In the genomic region with DNA sequence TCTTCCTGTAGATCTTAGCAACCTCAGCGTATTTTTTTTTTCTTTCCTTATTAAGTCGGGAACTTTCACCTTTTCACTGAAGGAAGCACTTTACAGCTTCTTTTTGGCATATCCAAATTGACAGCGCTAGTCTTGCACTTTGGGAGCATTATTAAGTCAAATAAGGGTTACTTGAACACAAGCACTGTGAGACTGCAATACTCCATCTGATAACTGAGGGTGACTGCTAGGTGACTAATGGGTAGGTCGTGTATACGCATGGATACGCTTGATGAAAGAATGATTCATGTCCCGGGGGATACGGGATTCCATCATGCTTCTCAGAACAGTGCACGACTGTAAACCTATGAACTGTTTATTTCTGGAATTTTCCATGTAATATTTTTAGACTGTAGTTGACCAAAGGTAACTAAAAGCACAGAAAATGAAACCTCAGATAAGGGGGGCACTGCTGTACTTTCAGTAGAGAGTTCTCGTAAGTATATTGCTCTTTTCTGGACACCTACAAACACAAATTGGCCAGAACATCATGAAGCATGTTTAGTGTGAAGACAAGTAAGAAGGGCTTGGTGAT, we compare ENCODE assay signal across 9 cellular contexts.
DNase-seq lines count a peak whose midpoint lies in the region; ATAC-seq, FAIRE-seq and TF ChIP-seq lines count a peak whose summit lies in the region.
"Had no signal": no experiment of that assay in that cellular context is flagged by ENCODE, and none has a peak within 500 bp of the region (broad histone marks: within the 10 kb centered on the region; RNA-seq: fewer than 3 reads in every experiment).

No MANE protein-coding gene starts in this region.

- H3K36me3 Mint-ChIP-seq in CD8-positive, alpha-beta memory T cell, result peaks cover 8 to 14% (median 13%) of the 10 kb centered on the region in 3 donors

- no peaks in the 10 kb centered on the region for H3K36me3 ChIP-seq in CD8-positive, alpha-beta memory T cell (ENCODE audit: insufficient read depth, low read length)

- DNase-seq in CD8-positive, alpha-beta memory T cell, result no peak
- peak; percentile 87 for DNase-seq in NCI-H226
- peak; percentile 87 for DNase-seq in dedifferentiated amniotic fluid mesenchymal stem cell (ENCODE audit: extremely low spot score)
- no peak for DNase-seq in omental fat pad (ENCODE audit: low spot score)
- DNase-seq in NOMO-1 (lab: John Stamatoyannopoulos, UW; ENCODE audit: unreplicated experiment in 2 of 2), result no peak
- DNase-seq in stimulated activated CD4-positive, alpha-beta T cell treated with anti-CD3 and anti-CD28 coated beads, Interleukin-4, amount 100 ng/mL, for 4 hours, result no peak
- no peak for DNase-seq in GM19239 (ENCODE audit: insufficient read length, low spot score)
- DNase-seq: naive thymus-derived CD8-positive, alpha-beta T cell had no signal

- H3K27me3 Mint-ChIP-seq in CD8-positive, alpha-beta memory T cell, result no peaks in the 10 kb centered on the region
- H3K27me3 Mint-ChIP-seq: naive thymus-derived CD8-positive, alpha-beta T cell had no signal

- CTCF ChIA-PET in CD8-positive, alpha-beta memory T cell (lab: Charles Lee), result no interaction called here

- no peak overlapping the region for H3K4me3 Mint-ChIP-seq in CD8-positive, alpha-beta memory T cell
- H3K4me3 Mint-ChIP-seq: naive thymus-derived CD8-positive, alpha-beta T cell had no signal

- H3K27me3 ChIP-seq in CD8-positive, alpha-beta memory T cell (ENCODE audit: insufficient read depth, low read length, poor library complexity, severe bottlenecking), result no peaks in the 10 kb centered on the region

- TF ChIP-seq CTCF in omental fat pad (IDR thresholded peaks at IDR 0.05), result no peak

- H3K27ac Mint-ChIP-seq in CD8-positive, alpha-beta memory T cell, result no peak overlapping the region
- H3K27ac Mint-ChIP-seq: naive thymus-derived CD8-positive, alpha-beta T cell had no signal

- H3K9me3 Mint-ChIP-seq in CD8-positive, alpha-beta memory T cell, result no peaks in the 10 kb centered on the region
- H3K9me3 Mint-ChIP-seq: naive thymus-derived CD8-positive, alpha-beta T cell had no signal

- ATAC-seq in omental fat pad (ENCODE audit: low FRiP score) (peak; percentile 50), GM18909 (IDR thresholded peaks at IDR 0.05; ENCODE audit: poor library complexity, unreplicated experiment) (no peak)
- ATAC-seq: naive thymus-derived CD8-positive, alpha-beta T cell had no signal

- no peaks in the 10 kb centered on the region for H3K4me1 ChIP-seq in CD8-positive, alpha-beta memory T cell (ENCODE audit: insufficient read depth, low read length)

- no peaks in the 10 kb centered on the region for H3K9me3 ChIP-seq in CD8-positive, alpha-beta memory T cell (ENCODE audit: low read length)

- no peaks in the 10 kb centered on the region for H3K4me1 Mint-ChIP-seq in CD8-positive, alpha-beta memory T cell
- H3K4me1 Mint-ChIP-seq: naive thymus-derived CD8-positive, alpha-beta T cell had no signal

- H3K4me3 ChIP-seq in CD8-positive, alpha-beta memory T cell (ENCODE audit: low read length), result no peak overlapping the region

- FAIRE-seq in GM19239 (lab: Jason Lieb, UNC), result no peak

- H3K27ac ChIP-seq in CD8-positive, alpha-beta memory T cell (ENCODE audit: low read depth, low read length), result peak overlapping the region; percentile 35

- POLR2A ChIA-PET in CD8-positive, alpha-beta memory T cell (lab: Charles Lee), result no interaction called here

Comparison
In these comparisons a context has a peak if more than half of its experiments do, and no peak if none do; other contexts are left out.
1. DNase-seq: peak in NCI-H226 (single experiment) and dedifferentiated amniotic fluid mesenchymal stem cell (single experiment); none in CD8-positive, alpha-beta memory T cell (0 of 5), omental fat pad (single experiment), NOMO-1 (0 of 2), stimulated activated CD4-positive, alpha-beta T cell treated with anti-CD3 and anti-CD28 coated beads, Interleukin-4, amount 100 ng/mL, for 4 hours (0 of 2) and GM19239 (single experiment).